Comparison of ENCODE assay signal across 9 cellular contexts in genomic region chr11:47565340-47566165, GRCh38. TPM values are rescaled to one million over a fixed set of nuclear protein-coding genes. Genes with fewer than 3 reads are reported as not detected.
A peak's percentile ranks its signal among the peaks of the same experiment; 100 is the strongest.
DNase-seq lines count a peak whose midpoint lies in the region; ATAC-seq, FAIRE-seq and TF ChIP-seq lines count a peak whose summit lies in the region.
"Had no signal": no experiment of that assay in that cellular context is flagged by ENCODE, and none has a peak within 500 bp of the region (broad histone marks: within the 10 kb centered on the region; RNA-seq: fewer than 3 reads in every experiment).

PTPMT1 (plus strand) TSS chr11:47565599; CDS start chr11:47565623, 24 bp downstream.

- POLR2A ChIA-PET in CD4-positive, alpha-beta T cell (lab: Charles Lee) = interaction anchor here (0.8 to 3.6 kb wide), 7 partner anchors 9 to 201 kb away, joined by 3 to 38 read pairs (median 7); partner anchors contain the start of genes AGBL2, CELF1, FNBP4 and KBTBD4

- 2% methylated on average over 42 of the region's 86 CpGs for WGBS in suprapubic skin

- H3K27me3 Mint-ChIP-seq in CD4-positive, alpha-beta T cell = no peaks in the 10 kb centered on the region
- H3K27me3 Mint-ChIP-seq in nephron (ENCODE audit: low read depth) = no peaks in the 10 kb centered on the region

- peak within 1 kb of the TSS; percentile 80 for H3K27ac Mint-ChIP-seq in CD4-positive, alpha-beta T cell
- H3K27ac Mint-ChIP-seq in nephron = peak within 1 kb of the TSS; percentile 57 to 72 (median 69)

- no peak for TF ChIP-seq CTCF in CD4-positive, alpha-beta T cell (IDR thresholded peaks at IDR 0.05)
- TF ChIP-seq CTCF in fibroblast of pulmonary artery (IDR thresholded peaks at IDR 0.05; ENCODE audit: low read length, missing control alignments) (no peak), nephron (IDR thresholded peaks at IDR 0.05; ENCODE audit: unreplicated experiment in 3 of 3) (no peak), suprapubic skin (IDR thresholded peaks at IDR 0.05) (no peak)

- H3K4me1 ChIP-seq in suprapubic skin = peaks cover 22% of the 10 kb centered on the region

- CTCF ChIA-PET in CD4-positive, alpha-beta T cell (lab: Charles Lee) = interaction anchor here (1.0 to 3.4 kb wide), 4 partner anchors 12 to 56 kb away, joined by 3 to 19 read pairs (median 3); partner anchors contain the start of gene CELF1

- intact Hi-C loops in CD4-positive, alpha-beta T cell (cut with DNase I, micrococcal nuclease) = no loop called here

- peak in 1 of 2 donors; percentile 61 for TF ChIP-seq POLR2A in suprapubic skin (IDR thresholded peaks at IDR 0.05)

- peak within 1 kb of the TSS; percentile 87 for H3K4me3 Mint-ChIP-seq in CD4-positive, alpha-beta T cell
- peak within 1 kb of the TSS; percentile 81 to 84 (median 82) for H3K4me3 Mint-ChIP-seq in nephron

- peak; percentile 34 to 63 (median 53) for DNase-seq in CD4-positive, alpha-beta T cell
- DNase-seq in RCC 7860 (ENCODE audit: low spot score) (peak; percentile 50), fibroblast of pulmonary artery (ENCODE audit: low read depth) (peak; percentile 69), suprapubic skin (ENCODE audit: low spot score in 2 of 2) (peak; percentile 85 to 90)
- DNase-seq in activated T-helper 1 cell treated with anti-CD3 and anti-CD28 coated beads, Interleukin-2, amount 50 U/mL, for 16 hours (ENCODE audit: low read depth in 1 of 2, low spot score in 1 of 2) = peak; percentile 17 to 37

- H3K27me3 ChIP-seq in CD4-positive, alpha-beta T cell (ENCODE audit: control insufficient read depth, insufficient read depth, low read length) = no peaks in the 10 kb centered on the region
- H3K27me3 ChIP-seq in suprapubic skin = no peaks in the 10 kb centered on the region

- peaks cover 20% of the 10 kb centered on the region for H3K4me1 Mint-ChIP-seq in CD4-positive, alpha-beta T cell (ENCODE audit: low read depth)
- peaks cover 9% of the 10 kb centered on the region for H3K4me1 Mint-ChIP-seq in nephron

- H3K9me3 ChIP-seq in CD4-positive, alpha-beta T cell (ENCODE audit: control insufficient read depth, low read length) = no peaks in the 10 kb centered on the region
- H3K9me3 ChIP-seq in suprapubic skin = no peaks in the 10 kb centered on the region

- H3K36me3 ChIP-seq in suprapubic skin = peaks cover 6% of the 10 kb centered on the region

- FAIRE-seq in RCC 7860 (lab: Jason Lieb, UNC) = no peak
- FAIRE-seq: islet of Langerhans had no signal

- peaks cover 21% of the 10 kb centered on the region for H3K36me3 Mint-ChIP-seq in CD4-positive, alpha-beta T cell (ENCODE audit: low read depth)
- peaks cover 7% of the 10 kb centered on the region for H3K36me3 Mint-ChIP-seq in nephron (ENCODE audit: low read depth)

- ATAC-seq in CD4-positive, alpha-beta T cell (ENCODE audit: poor library complexity) = peak; percentile 88
- ATAC-seq in GM19328 (IDR thresholded peaks at IDR 0.05; ENCODE audit: unreplicated experiment) (peak; percentile 77), HG03460 (IDR thresholded peaks at IDR 0.05; ENCODE audit: unreplicated experiment) (peak; percentile 84)

- TF ChIP-seq EP300 in suprapubic skin (IDR thresholded peaks at IDR 0.05) = no peak

- H3K4me3 ChIP-seq in fibroblast of pulmonary artery (replicated peaks; ENCODE audit: low read depth, low read length) (peak within 1 kb of the TSS; percentile 83), suprapubic skin (peak within 1 kb of the TSS; percentile 86)

- peak within 1 kb of the TSS; percentile 41 for H3K27ac ChIP-seq in CD4-positive, alpha-beta T cell (ENCODE audit: low read depth, low read length)
- H3K27ac ChIP-seq in suprapubic skin = peak within 1 kb of the TSS; percentile 86

- no peaks in the 10 kb centered on the region for H3K9me3 Mint-ChIP-seq in CD4-positive, alpha-beta T cell
- no peaks in the 10 kb centered on the region for H3K9me3 Mint-ChIP-seq in nephron

RNA-seq across cellular contexts. Expression of gene PTPMT1, which starts in this region (rescaled TPM):
- 10 to 100 TPM; 18.9 to 26.7 TPM for total RNA-seq in CD4-positive, alpha-beta T cell
- 10 to 100 TPM; 63.2 to 81.4 (median 71.6) TPM for total RNA-seq in suprapubic skin

Comparison
In these comparisons a context has a peak if more than half of its experiments do, and no peak if none do; other contexts are left out.
1. Peak in every context shown above with its lines: DNase-seq, ATAC-seq, H3K4me3 ChIP-seq and H3K27ac ChIP-seq.
2. DNase-seq: peak in every context shown above with its lines; median percentile 88 in suprapubic skin; 69 in fibroblast of pulmonary artery; 53 in CD4-positive, alpha-beta T cell; 50 in RCC 7860; 27 in activated T-helper 1 cell treated with anti-CD3 and anti-CD28 coated beads, Interleukin-2, amount 50 U/mL, for 16 hours.